17 cellular contexts compared by ENCODE assay signal in the genomic region with DNA sequence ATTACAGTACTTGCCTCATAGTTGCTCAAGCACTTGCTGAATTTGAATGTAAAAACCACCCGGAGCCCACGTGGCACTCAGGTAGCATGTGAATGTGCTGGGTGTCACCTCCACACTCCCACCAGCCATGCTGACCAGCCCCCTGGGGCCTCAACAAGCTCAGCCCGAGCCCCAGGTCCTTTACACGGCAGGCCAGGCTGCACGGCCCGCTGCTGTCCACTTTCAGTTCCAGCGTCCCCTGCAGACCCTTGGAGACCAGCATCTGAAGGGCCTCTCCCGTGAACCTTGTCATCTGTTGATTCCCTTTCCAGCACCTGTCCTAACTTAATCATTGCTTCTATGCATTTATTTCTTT. TPM values are rescaled to one million over a fixed set of nuclear protein-coding genes. Genes with fewer than 3 reads are reported as not detected.
A peak's percentile ranks its signal among the peaks of the same experiment; 100 is the strongest.
DNase-seq lines count a peak whose midpoint lies in the region; ATAC-seq and TF ChIP-seq lines count a peak whose summit lies in the region.
"Had no signal": no experiment of that assay in that cellular context is flagged by ENCODE, and none has a peak within 500 bp of the region (broad histone marks: within the 10 kb centered on the region; RNA-seq: fewer than 3 reads in every experiment).

No MANE protein-coding gene starts in this region.

- H3K36me3 Mint-ChIP-seq in activated T-cell treated with anti-CD3 and anti-CD28 coated beads, Interleukin-2, amount 50 U/mL, for 72 hours (ENCODE audit: insufficient read depth in 2 of 2) = no peaks in the 10 kb centered on the region
- H3K36me3 Mint-ChIP-seq in osteocyte (ENCODE audit: unreplicated experiment) = peaks cover 26% of the 10 kb centered on the region
- H3K36me3 Mint-ChIP-seq: type B pancreatic cell had no signal

- intact Hi-C loops in dorsolateral prefrontal cortex (cut with DNase I) = loop anchor here (2.0 to 5.0 kb wide), 3 partner anchors 309 to 525 kb away; no protein-coding TSS in a partner anchor
- intact Hi-C loops in transverse colon (cut with DNase I; ENCODE audit: low total_unique reads) = loop anchor here (10.0 kb wide), 1 partner anchor 201 kb away; no protein-coding TSS in a partner anchor

- TF ChIP-seq EP300 in transverse colon (IDR thresholded peaks at IDR 0.05; ENCODE audit: low read depth) = no peak

- no peak for TF ChIP-seq POLR2A in transverse colon (IDR thresholded peaks at IDR 0.05)

- no peak overlapping the region for H3K4me3 Mint-ChIP-seq in activated T-cell treated with anti-CD3 and anti-CD28 coated beads, Interleukin-2, amount 50 U/mL, for 72 hours
- no peak overlapping the region for H3K4me3 Mint-ChIP-seq in osteocyte (ENCODE audit: unreplicated experiment)
- H3K4me3 Mint-ChIP-seq: CD4-positive, alpha-beta T cell; mesothelial cell of epicardium; nephron progenitor cell; type B pancreatic cell had no signal

- no peaks in the 10 kb centered on the region for H3K36me3 ChIP-seq in transverse colon

- in situ Hi-C loops in transverse colon (cut with MboI; ENCODE audit: low pct_ligation_motif_present in 1 of 4, low pct_unique_long_range_greater_than_20kb in 1 of 4, low sequenced_read_pairs in 3 of 4) = loop anchor here (10.0 to 25.0 kb wide), 5 partner anchors 234 to 531 kb away; no protein-coding TSS in a partner anchor

- H3K4me1 Mint-ChIP-seq in activated T-cell treated with anti-CD3 and anti-CD28 coated beads, Interleukin-2, amount 50 U/mL, for 72 hours (ENCODE audit: low read depth) = peaks cover 16% of the 10 kb centered on the region
- peaks cover 1% of the 10 kb centered on the region for H3K4me1 Mint-ChIP-seq in osteocyte (ENCODE audit: unreplicated experiment)

- H3K9me3 Mint-ChIP-seq in activated T-cell treated with anti-CD3 and anti-CD28 coated beads, Interleukin-2, amount 50 U/mL, for 72 hours = no peaks in the 10 kb centered on the region
- H3K9me3 Mint-ChIP-seq in osteocyte (ENCODE audit: unreplicated experiment) = no peaks in the 10 kb centered on the region
- H3K9me3 Mint-ChIP-seq: CD4-positive, alpha-beta T cell; mesothelial cell of epicardium; nephron progenitor cell; type B pancreatic cell had no signal

- WGBS in transverse colon (ENCODE audit: low coverage in 1 of 2), 2 donors = 75 to 82% methylated on average over 2 to 8 of the region's 8 CpGs

- peaks cover 3 to 9% (median 7%) of the 10 kb centered on the region in 4 donors for H3K4me1 ChIP-seq in transverse colon

- no peak overlapping the region for H3K27ac Mint-ChIP-seq in activated T-cell treated with anti-CD3 and anti-CD28 coated beads, Interleukin-2, amount 50 U/mL, for 72 hours
- no peak overlapping the region for H3K27ac Mint-ChIP-seq in osteocyte (ENCODE audit: unreplicated experiment)
- H3K27ac Mint-ChIP-seq: mesothelial cell of epicardium, nephron progenitor cell, type B pancreatic cell had no signal

- H3K4me3 ChIP-seq in dorsolateral prefrontal cortex (no peak overlapping the region), transverse colon (no peak overlapping the region)

- peak; percentile 10 to 12 for DNase-seq in activated T-cell treated with anti-CD3 and anti-CD28 coated beads, Interleukin-2, amount 50 U/mL, for 48 hours
- DNase-seq in activated T-cell treated with anti-CD3 and anti-CD28 coated beads, Interleukin-2, amount 50 U/mL, for 72 hours = no peak
- peak; percentile 5 for DNase-seq in HuH-7 (ENCODE audit: low spot score)
- peak in 6 of 10 donors; percentile 2 to 38 (median 20) for DNase-seq in dorsolateral prefrontal cortex
- DNase-seq in osteocyte (ENCODE audit: extremely low spot score, unreplicated experiment) = peak; percentile 68
- DNase-seq in transverse colon = no peak
- DNase-seq: cortex of kidney, NCI-H774 had no signal

- H3K27me3 ChIP-seq in dorsolateral prefrontal cortex (no peaks in the 10 kb centered on the region), transverse colon (no peaks in the 10 kb centered on the region)

- H3K9me3 ChIP-seq in transverse colon = no peaks in the 10 kb centered on the region

- H3K27ac ChIP-seq in dorsolateral prefrontal cortex (no peak overlapping the region), transverse colon (no peak overlapping the region)

- H3K27me3 Mint-ChIP-seq in activated T-cell treated with anti-CD3 and anti-CD28 coated beads, Interleukin-2, amount 50 U/mL, for 72 hours (ENCODE audit: low read depth) = no peaks in the 10 kb centered on the region
- H3K27me3 Mint-ChIP-seq in osteocyte (ENCODE audit: unreplicated experiment) = no peaks in the 10 kb centered on the region
- H3K27me3 Mint-ChIP-seq: CD4-positive, alpha-beta T cell had no signal

- ATAC-seq in activated T-cell treated with anti-CD3 and anti-CD28 coated beads, Interleukin-2, amount 50 U/mL, for 72 hours (replicated peaks in 1 of 2) = no peak
- ATAC-seq in GM19397 (IDR thresholded peaks at IDR 0.05; ENCODE audit: unreplicated experiment) (no peak), GM21423 (IDR thresholded peaks at IDR 0.05; ENCODE audit: unreplicated experiment) (no peak)

- TF ChIP-seq CTCF in dorsolateral prefrontal cortex (IDR thresholded peaks at IDR 0.05 in 54 of 56, conservative IDR thresholded peaks at IDR 0.05 in 2 of 56; ENCODE audit: low read depth in 1 of 56, partially characterized antibody in 56 of 56) = peak in 1 of 56 donors; percentile 2
- no peak for TF ChIP-seq CTCF in osteocyte (IDR thresholded peaks at IDR 0.05)
- TF ChIP-seq CTCF in transverse colon (IDR thresholded peaks at IDR 0.05) = no peak

RNA-seq across cellular contexts. Expression of gene ZBP1, which starts 33.3 kb away (rescaled TPM):
- 1 to 10 TPM in 1 of 2 donors, under 1 TPM in 1; 0.70 to 1.6 TPM for total RNA-seq in activated T-cell treated with anti-CD3 and anti-CD28 coated beads, Interleukin-2, amount 50 U/mL, for 72 hours
- total RNA-seq in dorsolateral prefrontal cortex (1 to 10 TPM in 11 of 120 experiments, under 1 TPM in 22, not detected in 87; 0.20 to 2.4 (median 0.79) TPM), osteocyte (not detected in 2 replicates), transverse colon (1 to 10 TPM in 2 of 4 donors, not detected in 2; 1.6 to 4.4 TPM)
- total RNA-seq: glomerular endothelial cell, LHCN-M2, mesothelial cell of epicardium, pulmonary artery endothelial cell had no signal

RNA-seq across cellular contexts. Expression of gene PMEPA1, which starts 56.3 kb away (rescaled TPM):
- total RNA-seq in activated T-cell treated with anti-CD3 and anti-CD28 coated beads, Interleukin-2, amount 50 U/mL, for 72 hours = 1 to 10 TPM; 4.3 to 4.6 TPM
- total RNA-seq in dorsolateral prefrontal cortex (10 to 100 TPM; 22.0 to 55.2 (median 36.7) TPM), osteocyte (24.1 and 28.2 TPM in 2 replicates), transverse colon (10 to 100 TPM in 2 of 4 donors, 1 to 10 TPM in 2; 6.4 to 10.8 (median 8.4) TPM)

Comparison
In these comparisons a context has a peak if more than half of its experiments do, and no peak if none do; other contexts are left out.
1. DNase-seq: peak in activated T-cell treated with anti-CD3 and anti-CD28 coated beads, Interleukin-2, amount 50 U/mL, for 48 hours (2 of 2), HuH-7 (single experiment), dorsolateral prefrontal cortex (6 of 10) and osteocyte (single experiment); none in activated T-cell treated with anti-CD3 and anti-CD28 coated beads, Interleukin-2, amount 50 U/mL, for 72 hours (0 of 2) and transverse colon (single experiment).